ENCODE assay signal across 9 cellular contexts in genomic region chr4:78656968-78657445, GRCh38.
DNase-seq lines count a peak whose midpoint lies in the region; ATAC-seq, FAIRE-seq and TF ChIP-seq lines count a peak whose summit lies in the region.
"Had no signal": no experiment of that assay in that cellular context is flagged by ENCODE, and none has a peak within 500 bp of the region (broad histone marks: within the 10 kb centered on the region; RNA-seq: fewer than 3 reads in every experiment).

No MANE protein-coding gene starts in this region.

- no peak overlapping the region for H2BK5ac ChIP-seq in H1 (ENCODE audit: low read depth, low read length)

- no peak overlapping the region for H2BK15ac ChIP-seq in H1 (ENCODE audit: low read length)

- TF ChIP-seq CTCF in H1 (IDR thresholded peaks at IDR 0.05; ENCODE audit: control extremely low read depth in 1 of 3, insufficient read depth in 1 of 3, low read depth in 1 of 3, low read length in 3 of 3), result no peak

- H3K36me3 ChIP-seq in H1 (ENCODE audit: control insufficient read depth in 2 of 4, insufficient read depth in 4 of 4, low read length in 3 of 4), result no peaks in the 10 kb centered on the region

- H4K8ac ChIP-seq in H1 (ENCODE audit: extremely low read depth, insufficient read depth, low read length), result no peak overlapping the region

- no peaks in the 10 kb centered on the region for H3K23me2 ChIP-seq in H1 (ENCODE audit: low read depth, low read length)

- no peak overlapping the region for H3K56ac ChIP-seq in H1 (replicated peaks; ENCODE audit: insufficient read length, low read depth, low read length)

- WGBS in H1 (ENCODE audit: extremely low coverage in 1 of 2, insufficient coverage in 1 of 2, insufficient read length in 1 of 2, insufficient replicate concordance in 2 of 2, low coverage in 1 of 2, low lambda C conversion rate in 2 of 2, missing lambda C conversion rate in 1 of 2), 2 experiments, result 83% methylated on average over 7 of the region's 7 CpGs; no CpG with 5 or more reads in 1 of the 2 experiments

- no peak overlapping the region for H3K4me3 ChIP-seq in H1 (ENCODE audit: extremely low read depth in 1 of 4, insufficient read depth in 2 of 4, low read depth in 3 of 4, low read length in 4 of 4)

- H3K4me1 ChIP-seq in H1 (replicated peaks in 1 of 4; ENCODE audit: control insufficient read depth in 3 of 4, insufficient read depth in 4 of 4, low read length in 3 of 4), result peaks cover 0 to under 1% (median 0%) of the 10 kb centered on the region in 4 experiments; a peak in 2 of 7 replicates

- no peak overlapping the region for H2BK120ac ChIP-seq in H1 (replicated peaks; ENCODE audit: low read depth, low read length)

- H3K14ac ChIP-seq in H1 (ENCODE audit: insufficient read length), result no peak overlapping the region

- H3K79me2 ChIP-seq in H1 (ENCODE audit: control insufficient read depth in 1 of 2, insufficient read depth in 2 of 2, low read length in 2 of 2), result no peaks in the 10 kb centered on the region

- ATAC-seq in stimulated activated naive CD8-positive, alpha-beta T cell treated with anti-CD3 and anti-CD28 coated beads, Interleukin-15, Interleukin-2, amounts not matched to agents 100 U/mL and 50 U/mL, for 24 hours, result peak; percentile 56

- no peak overlapping the region for H3K4ac ChIP-seq in H1 (replicated peaks; ENCODE audit: insufficient read length, low read depth, low read length)

- H2AFZ ChIP-seq in H1 (ENCODE audit: low read length), result peak overlapping the region; percentile 70

- no peak overlapping the region for H3K27ac ChIP-seq in H1 (ENCODE audit: low read depth, low read length)

- DNase-seq in activated T-cell treated with anti-CD3 and anti-CD28 coated beads for 24 hours (ENCODE audit: low read depth) (peak; percentile 22), activated T-cell treated with anti-CD3 and anti-CD28 coated beads for 4 hours (no peak), NOMO-1 treated with dmso at 0.1 percent for 144 hours (lab: John Stamatoyannopoulos, UW; ENCODE audit: unreplicated experiment) (peak; percentile 76), H1 (ENCODE audit: low read depth in 1 of 2, low spot score in 2 of 2) (no peak), GOT3 (lab: John Stamatoyannopoulos, UW) (no peak), RKO (ENCODE audit: low spot score) (no peak), DMS79 (lab: John Stamatoyannopoulos, UW) (no peak)
- DNase-seq in stimulated activated naive CD8-positive, alpha-beta T cell treated with anti-CD3 and anti-CD28 coated beads, Interleukin-15, Interleukin-2, amounts not matched to agents 100 U/mL and 50 U/mL, for 24 hours, result peak; percentile 22
- DNase-seq: left cardiac atrium had no signal

- no peak overlapping the region for H2BK12ac ChIP-seq in H1 (ENCODE audit: low read depth, low read length)

- TF ChIP-seq RAD21 in H1 (IDR thresholded peaks at IDR 0.05 in 1 of 2, conservative IDR thresholded peaks at IDR 0.05 in 1 of 2; ENCODE audit: low read depth in 2 of 2, low read length in 2 of 2), result no peak

- H3K79me1 ChIP-seq in H1 (ENCODE audit: low read depth, low read length), result no peaks in the 10 kb centered on the region

- H3K4me2 ChIP-seq in H1 (ENCODE audit: insufficient read depth in 1 of 2, low read depth in 2 of 2, low read length in 2 of 2), result no peak overlapping the region

- H4K20me1 ChIP-seq in H1 (replicated peaks in 1 of 2; ENCODE audit: control insufficient read depth in 1 of 2, insufficient read depth in 2 of 2, low read length in 2 of 2), result no peaks in the 10 kb centered on the region

- POLR2A ChIA-PET in H1 (lab: Charles Lee; ENCODE audit: partially characterized antibody), result no interaction called here

- CTCF ChIA-PET in H1 (lab: Charles Lee; ENCODE audit: partially characterized antibody), result interaction anchor here (1.0 to 2.0 kb wide), 2 partner anchors 12 to 13 kb away, joined by 4 to 6 read pairs; no protein-coding TSS in a partner anchor

- no peak overlapping the region for H3K18ac ChIP-seq in H1 (ENCODE audit: extremely low read depth, low read length)

- H2AK5ac ChIP-seq in H1 (ENCODE audit: low read depth, low read length), result no peak overlapping the region

- no peak overlapping the region for H4K5ac ChIP-seq in H1 (ENCODE audit: insufficient read length, low read depth, low read length)

- no peaks in the 10 kb centered on the region; a peak in 1 of 7 replicates for H3K27me3 ChIP-seq in H1 (replicated peaks in 1 of 4; ENCODE audit: control insufficient read depth in 3 of 4, extremely low read depth in 1 of 4, insufficient read depth in 3 of 4, low read length in 3 of 4)

- H2BK20ac ChIP-seq in H1 (ENCODE audit: low read length), result no peak overlapping the region

- no peak overlapping the region for H4K91ac ChIP-seq in H1 (replicated peaks; ENCODE audit: insufficient read length, low read length)

- TF ChIP-seq EP300 in H1 (IDR thresholded peaks at IDR 0.05; ENCODE audit: borderline replicate concordance in 1 of 2, low read depth in 2 of 2, low read length in 2 of 2), result no peak

- FAIRE-seq in H1 (lab: Jason Lieb, UNC), result peak; percentile 7

- H3K9me3 ChIP-seq in H1 (ENCODE audit: insufficient read depth in 2 of 2, low read depth in 1 of 2, low read length in 1 of 2), result no peaks in the 10 kb centered on the region

- no peak for TF ChIP-seq POLR2A in H1 (IDR thresholded peaks at IDR 0.05; ENCODE audit: control extremely low read depth in 1 of 2, low read depth in 2 of 2, low read length in 2 of 2)

- H3K9ac ChIP-seq in H1 (replicated peaks in 1 of 4; ENCODE audit: extremely low read depth in 1 of 4, low read depth in 3 of 4, low read length in 3 of 4), result no peak overlapping the region

- H3K23ac ChIP-seq in H1 (ENCODE audit: insufficient read length), result no peak overlapping the region

TF ChIP-seq in H1, 55 proteins besides CTCF, POLR2A, EP300 and RAD21:
- no peak for TF ChIP-seq HDAC6 (IDR thresholded peaks at IDR 0.05; ENCODE audit: low read depth, low read length)
- no peak for TF ChIP-seq ATF3 (IDR thresholded peaks at IDR 0.05; ENCODE audit: insufficient read depth, low read depth, low read length)
TF ChIP-seq in H1: peak in this region for 0.

Comparison
In these comparisons a context has a peak if more than half of its experiments do, and no peak if none do; other contexts are left out.
1. DNase-seq: peak in activated T-cell treated with anti-CD3 and anti-CD28 coated beads for 24 hours (single experiment), NOMO-1 treated with dmso at 0.1 percent for 144 hours (single experiment) and stimulated activated naive CD8-positive, alpha-beta T cell treated with anti-CD3 and anti-CD28 coated beads, Interleukin-15, Interleukin-2, amounts not matched to agents 100 U/mL and 50 U/mL, for 24 hours (single experiment); none in activated T-cell treated with anti-CD3 and anti-CD28 coated beads for 4 hours (single experiment), H1 (0 of 2), GOT3 (single experiment), RKO (single experiment) and DMS79 (single experiment).